Comparison of ENCODE assay signal across 8 cellular contexts in the genomic region with DNA sequence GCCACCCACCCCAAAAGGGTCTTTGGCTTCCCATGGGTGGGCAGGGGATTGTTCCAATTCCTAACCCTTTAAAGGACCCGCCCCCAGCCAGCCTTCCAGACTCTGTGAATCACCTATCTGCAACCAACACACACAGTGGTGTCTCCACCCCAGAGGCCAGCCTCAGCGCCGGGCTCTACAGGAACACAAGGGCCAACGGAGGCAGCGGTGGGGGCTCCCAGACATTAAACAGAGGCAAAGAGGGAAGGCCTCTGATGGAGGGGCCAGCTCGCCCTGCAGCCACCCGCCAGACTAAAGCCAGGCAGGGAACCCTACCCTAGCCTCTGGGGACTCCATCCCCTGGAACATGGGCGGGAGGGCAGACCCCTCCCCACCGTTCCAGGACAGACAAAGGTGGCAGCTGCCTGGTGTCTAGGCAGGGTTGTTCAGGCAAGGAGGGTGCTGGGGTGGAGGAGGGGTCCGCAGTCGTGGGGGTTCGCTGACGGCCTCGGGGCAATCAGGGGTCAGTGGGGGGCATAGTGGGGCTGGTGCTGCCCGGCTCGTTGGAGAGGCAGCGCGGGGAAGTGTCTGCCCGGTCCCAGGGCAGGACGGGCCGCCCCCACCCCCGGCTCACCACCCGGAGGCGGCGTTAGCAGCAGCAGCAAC. TPM values are rescaled to one million over a fixed set of nuclear protein-coding genes. Genes with fewer than 3 reads are reported as not detected.
DNase-seq lines count a peak whose midpoint lies in the region; ATAC-seq, FAIRE-seq and TF ChIP-seq lines count a peak whose summit lies in the region.

No MANE protein-coding gene starts in this region.

- H3K9me3 ChIP-seq in HUES48 (ENCODE audit: control insufficient read depth, insufficient read depth, low read length) (no peaks in the 10 kb centered on the region), K562 (replicated peaks; ENCODE audit: control insufficient read depth, insufficient read depth, low read depth, low read length) (no peaks in the 10 kb centered on the region)

- TF ChIP-seq RAD21 in K562 (CRISPR knock-in tag; conservative IDR thresholded peaks at IDR 0.05 in 1 of 2, IDR thresholded peaks at IDR 0.05 in 1 of 2) = no peak

- BruUV-seq in K562 (replicated peaks; lab: Mats Ljungman, UMichigan) = no TSS peak

- in situ Hi-C loops in ACHN (cut with HindIII; ENCODE audit: low pct_ligation_motif_present, low pct_unique_long_range_greater_than_20kb, low sequenced_read_pairs) = no loop called here
- in situ Hi-C loops in K562 (cut with MboI) = no loop called here

- H3K27me3 ChIP-seq in HUES48 (ENCODE audit: control insufficient read depth, insufficient read depth, low read length) (0 out of 2 replicates have a peak, but pooled peaks cover 3% of the 10 kb centered on the region), K562 (ENCODE audit: control insufficient read depth in 2 of 2, insufficient read depth in 2 of 2, low read length in 2 of 2) (no peaks in the 10 kb centered on the region)

- peak overlapping the region; percentile 53 for H2AFZ ChIP-seq in K562 (ENCODE audit: low read depth, low read length)

- peak overlapping the region; percentile 57 for H3K4me2 ChIP-seq in K562 (ENCODE audit: insufficient read depth, low read length)

- no peak for TF ChIP-seq EP300 in K562 (IDR thresholded peaks at IDR 0.05; ENCODE audit: low read length)

- ATAC-seq in K562 = peak; percentile 75
- no peak for ATAC-seq in stimulated activated effector memory CD8-positive, alpha-beta T cell treated with anti-CD3 and anti-CD28 coated beads, Interleukin-12 subunit alpha, Interleukin-12 subunit beta, amount 100 ng/mL, for 72 hours

- 0 out of 2 replicates have a peak, but pooled peaks have one; percentile 28 for TF ChIP-seq POLR2A in K562 (conservative IDR thresholded peaks at IDR 0.05)

- H3K27ac ChIP-seq in HUES48 (ENCODE audit: low read depth, low read length) (peak overlapping the region; percentile 40), K562 (ENCODE audit: extremely low read depth, low read depth, low read length) (peak overlapping the region; percentile 36; the same call in 1 of the 3 replicates)

- WGBS in K562 (ENCODE audit: insufficient coverage, low coverage, missing lambda C conversion rate) = 7% methylated on average over 5 of the region's 25 CpGs

- peak overlapping the region; percentile 77 for H3K4me3 Mint-ChIP-seq in stimulated activated effector memory CD8-positive, alpha-beta T cell treated with anti-CD3 and anti-CD28 coated beads, Interleukin-12 subunit alpha, Interleukin-12 subunit beta, amount 100 ng/mL, for 72 hours

- H3K79me2 ChIP-seq in K562 (ENCODE audit: control insufficient read depth, insufficient read depth, low read length) = no peaks in the 10 kb centered on the region

- POLR2A ChIA-PET in K562 (lab: Yijun Ruan, JAX) = interaction anchor here (1.0 kb wide), 1 partner anchor 31 kb away, joined by 4 read pairs; no protein-coding TSS in a partner anchor

- no peaks in the 10 kb centered on the region for H3K9me1 ChIP-seq in K562 (ENCODE audit: control insufficient read depth, insufficient read depth, low read length)

- TF ChIP-seq CTCF in K562 (IDR thresholded peaks at IDR 0.05 in 2 of 3, conservative IDR thresholded peaks at IDR 0.05 in 1 of 3; ENCODE audit: insufficient read depth in 2 of 3, low read depth in 1 of 3, low read length in 3 of 3) = no peak

- H3K27ac Mint-ChIP-seq in stimulated activated effector memory CD8-positive, alpha-beta T cell treated with anti-CD3 and anti-CD28 coated beads, Interleukin-12 subunit alpha, Interleukin-12 subunit beta, amount 100 ng/mL, for 72 hours = peak overlapping the region; percentile 91

- H3K9ac ChIP-seq in HUES48 (ENCODE audit: low read depth, low read length) (peak overlapping the region; percentile 39; the same call in 1 of the 2 replicates), K562 (ENCODE audit: insufficient read depth in 1 of 2, low read depth in 2 of 2, low read length in 2 of 2) (peak overlapping the region; percentile 45 to 93; a peak in 3 of 4 replicates)

- H3K36me3 Mint-ChIP-seq in stimulated activated effector memory CD8-positive, alpha-beta T cell treated with anti-CD3 and anti-CD28 coated beads, Interleukin-12 subunit alpha, Interleukin-12 subunit beta, amount 100 ng/mL, for 72 hours = peaks cover 56% of the 10 kb centered on the region

- CTCF ChIA-PET in K562 (lab: Yijun Ruan, JAX; ENCODE audit: low intra/inter-chr PET ratio) = no interaction called here

- no peaks in the 10 kb centered on the region for H4K20me1 ChIP-seq in K562 (replicated peaks; ENCODE audit: control insufficient read depth, insufficient read depth, low read length)

- H3K4me1 Mint-ChIP-seq in stimulated activated effector memory CD8-positive, alpha-beta T cell treated with anti-CD3 and anti-CD28 coated beads, Interleukin-12 subunit alpha, Interleukin-12 subunit beta, amount 100 ng/mL, for 72 hours = peaks cover 63% of the 10 kb centered on the region

- no peak for FAIRE-seq in K562 (lab: Jason Lieb, UNC)

- DNase-seq in ACHN = peak; percentile 45
- peak; percentile 41 to 64 (median 46) for DNase-seq in K562 (ENCODE audit: extremely low read depth in 1 of 4, low spot score in 3 of 4)
- DNase-seq in iris pigment epithelial cell (ENCODE audit: low read depth) = peak; percentile 72
- DNase-seq in stimulated activated effector memory CD8-positive, alpha-beta T cell treated with anti-CD3 and anti-CD28 coated beads, Interleukin-12 subunit alpha, Interleukin-12 subunit beta, amount 100 ng/mL, for 72 hours (ENCODE audit: low spot score in 2 of 2) = no peak
- no peak for DNase-seq in NCI-H345 (lab: John Stamatoyannopoulos, UW)
- no peak for DNase-seq in NCI-H1930 (lab: John Stamatoyannopoulos, UW)
- no peak for DNase-seq in SKM-1 (lab: John Stamatoyannopoulos, UW; ENCODE audit: unreplicated experiment)

- H3K4me3 ChIP-seq in HUES48 (ENCODE audit: low read depth, low read length) (peak overlapping the region; percentile 72), K562 (peak overlapping the region; percentile 43)

- H3K9me3 Mint-ChIP-seq in stimulated activated effector memory CD8-positive, alpha-beta T cell treated with anti-CD3 and anti-CD28 coated beads, Interleukin-12 subunit alpha, Interleukin-12 subunit beta, amount 100 ng/mL, for 72 hours = no peaks in the 10 kb centered on the region

- intact Hi-C loops in K562 (cut with micrococcal nuclease) = loop anchor here (10.0 kb wide), 1 partner anchor 99 kb away; no protein-coding TSS in a partner anchor

- peaks cover 24% of the 10 kb centered on the region for H3K4me1 ChIP-seq in HUES48 (ENCODE audit: control insufficient read depth, insufficient read depth, low read length)
- H3K4me1 ChIP-seq in K562 (replicated peaks in 1 of 2; ENCODE audit: control insufficient read depth in 2 of 2, insufficient read depth in 2 of 2, low read length in 2 of 2) = peaks cover 6 to 35% of the 10 kb centered on the region in 2 experiments; a peak in 4 of 5 replicates

- peaks cover 15% of the 10 kb centered on the region; the same call in 1 of the 2 replicates for H3K36me3 ChIP-seq in HUES48 (ENCODE audit: control insufficient read depth, insufficient read depth, low read length)
- H3K36me3 ChIP-seq in K562 (ENCODE audit: control insufficient read depth, insufficient read depth, low read length) = no peaks in the 10 kb centered on the region

RNA-seq across cellular contexts. Expression of gene SHISA5, which starts 0.4 kb away (rescaled TPM):
- total RNA-seq in K562 (2011; cell fraction: chromatin; rRNA removed; ENCODE audit: low replicate concordance) = 19.3 and 51.6 TPM in 2 replicates
- 59.0 and 75.2 TPM in 2 replicates for total RNA-seq in K562 (2011; cell fraction: nucleolus; rRNA removed)
- total RNA-seq in K562 (2011; cell fraction: nucleoplasm; rRNA removed) = 67.4 and 91.0 TPM in 2 replicates
- total RNA-seq in K562 (2014; rRNA removed) (58.8 and 85.0 TPM in 2 replicates), K562 (2014; rRNA removed; fragmentation: Illumina TruSeq; extraction: Trizol) (29.4 and 33.9 TPM in 2 replicates), K562 (2015; rRNA removed; fragmentation: Illumina TruSeq; extraction: Trizol) (49.8 and 50.3 TPM in 2 replicates), K562 (2021) (85.8 and 88.2 TPM in 2 replicates)
- polyA plus RNA-seq in K562 (2011; rRNA removed) (56.1 and 69.6 TPM in 2 replicates), K562 (2014; fragmentation: Illumina TruSeq; extraction: Trizol) (62.2 and 92.3 TPM in 2 replicates), K562 (2014; fragmentation: Nextera tagmentation; extraction: Ambion mirVana) (10 to 100 TPM in 1 of 2 experiments, 1 to 10 TPM in 1; 8.4 to 11.4 TPM), K562 (2014; rRNA removed) (56.5 and 68.2 TPM in 2 replicates)
- polyA plus RNA-seq in K562 (2011; cell fraction: cytosol; rRNA removed) = 99.2 and 188 TPM in 2 replicates
- polyA plus RNA-seq in K562 (2011; cell fraction: nucleus; rRNA removed) = 42.4 and 47.4 TPM in 2 replicates
- 75.9 and 100 TPM in 2 replicates for polyA plus RNA-seq in K562 (2012)
- 24.3 and 33.3 TPM in 2 replicates for polyA minus RNA-seq in K562 (2011; rRNA and poly(A)+ RNA removed)
- 50.5 and 53.7 TPM in 2 replicates for polyA minus RNA-seq in K562 (2011; cell fraction: cytosol; rRNA and poly(A)+ RNA removed)
- 9.3 and 10.4 TPM in 2 replicates for polyA minus RNA-seq in K562 (2011; cell fraction: nucleus; rRNA and poly(A)+ RNA removed)

RNA-seq across cellular contexts. Expression of gene PFKFB4, which starts 53.1 kb away (rescaled TPM):
- 136 and 240 TPM in 2 replicates for total RNA-seq in K562 (2011; cell fraction: chromatin; rRNA removed; ENCODE audit: low replicate concordance)
- 112 TPM in 2 replicates for total RNA-seq in K562 (2011; cell fraction: nucleolus; rRNA removed)
- 150 and 164 TPM in 2 replicates for total RNA-seq in K562 (2011; cell fraction: nucleoplasm; rRNA removed)
- total RNA-seq in K562 (2014; rRNA removed) (15.3 and 16.6 TPM in 2 replicates), K562 (2014; rRNA removed; fragmentation: Illumina TruSeq; extraction: Trizol) (9.6 and 11.3 TPM in 2 replicates), K562 (2015; rRNA removed; fragmentation: Illumina TruSeq; extraction: Trizol) (12.9 and 14.7 TPM in 2 replicates), K562 (2021) (13.5 and 15.8 TPM in 2 replicates)
- polyA plus RNA-seq in K562 (2011; rRNA removed) (56.3 and 71.4 TPM in 2 replicates), K562 (2014; fragmentation: Illumina TruSeq; extraction: Trizol) (13.8 and 14.5 TPM in 2 replicates), K562 (2014; fragmentation: Nextera tagmentation; extraction: Ambion mirVana) (1 to 10 TPM in 1 of 2 experiments, under 1 TPM in 1; 0.92 to 1.6 TPM), K562 (2014; rRNA removed) (13.2 and 14.0 TPM in 2 replicates)
- 69.3 and 79.6 TPM in 2 replicates for polyA plus RNA-seq in K562 (2011; cell fraction: cytosol; rRNA removed)
- polyA plus RNA-seq in K562 (2011; cell fraction: nucleus; rRNA removed) = 150 and 157 TPM in 2 replicates
- polyA plus RNA-seq in K562 (2012) = 12.3 and 18.7 TPM in 2 replicates
- 54.0 and 55.4 TPM in 2 replicates for polyA minus RNA-seq in K562 (2011; rRNA and poly(A)+ RNA removed)
- 29.7 and 40.0 TPM in 2 replicates for polyA minus RNA-seq in K562 (2011; cell fraction: cytosol; rRNA and poly(A)+ RNA removed)
- polyA minus RNA-seq in K562 (2011; cell fraction: nucleus; rRNA and poly(A)+ RNA removed) = 42.4 and 62.3 TPM in 2 replicates

RNA-seq across cellular contexts. Expression of gene ATRIP, which starts 57.0 kb away (rescaled TPM):
- total RNA-seq in K562 (2011; cell fraction: chromatin; rRNA removed; ENCODE audit: low replicate concordance) = 31.8 and 48.5 TPM in 2 replicates
- 22.1 and 30.9 TPM in 2 replicates for total RNA-seq in K562 (2011; cell fraction: nucleolus; rRNA removed)
- total RNA-seq in K562 (2011; cell fraction: nucleoplasm; rRNA removed) = 15.6 and 21.9 TPM in 2 replicates
- 10.4 and 14.1 TPM in 2 replicates for total RNA-seq in K562 (2014; rRNA removed)
- total RNA-seq in K562 (2014; rRNA removed; fragmentation: Illumina TruSeq; extraction: Trizol) = 15.7 and 19.6 TPM in 2 replicates
- 15.3 and 17.4 TPM in 2 replicates for total RNA-seq in K562 (2015; rRNA removed; fragmentation: Illumina TruSeq; extraction: Trizol)
- 13.9 and 14.1 TPM in 2 replicates for total RNA-seq in K562 (2021)
- polyA plus RNA-seq in K562 (2011; rRNA removed) = 10.1 and 10.5 TPM in 2 replicates
- polyA plus RNA-seq in K562 (2011; cell fraction: cytosol; rRNA removed) = 10.1 and 14.1 TPM in 2 replicates
- 26.8 and 42.6 TPM in 2 replicates for polyA plus RNA-seq in K562 (2011; cell fraction: nucleus; rRNA removed)
- polyA plus RNA-seq in K562 (2012) = 7.9 and 10.1 TPM in 2 replicates
- 15.2 and 15.6 TPM in 2 replicates for polyA plus RNA-seq in K562 (2014; fragmentation: Illumina TruSeq; extraction: Trizol)
- 1 to 10 TPM; 1.7 to 2.3 TPM for polyA plus RNA-seq in K562 (2014; fragmentation: Nextera tagmentation; extraction: Ambion mirVana)
- polyA plus RNA-seq in K562 (2014; rRNA removed) = 9.2 and 10.0 TPM in 2 replicates
- polyA minus RNA-seq in K562 (2011; rRNA and poly(A)+ RNA removed) = 14.9 and 17.0 TPM in 2 replicates
- 9.5 and 9.7 TPM in 2 replicates for polyA minus RNA-seq in K562 (2011; cell fraction: cytosol; rRNA and poly(A)+ RNA removed)
- polyA minus RNA-seq in K562 (2011; cell fraction: nucleus; rRNA and poly(A)+ RNA removed) = 12.8 and 14.1 TPM in 2 replicates

Comparison
In these comparisons a context has a peak if more than half of its experiments do, and no peak if none do; other contexts are left out.
1. DNase-seq: peak in ACHN (single experiment), K562 (4 of 4) and iris pigment epithelial cell (single experiment); none in stimulated activated effector memory CD8-positive, alpha-beta T cell treated with anti-CD3 and anti-CD28 coated beads, Interleukin-12 subunit alpha, Interleukin-12 subunit beta, amount 100 ng/mL, for 72 hours (0 of 2), NCI-H345 (single experiment), NCI-H1930 (0 of 2) and SKM-1 (single experiment).